2 cellular contexts compared by ENCODE assay signal in the genomic region with DNA sequence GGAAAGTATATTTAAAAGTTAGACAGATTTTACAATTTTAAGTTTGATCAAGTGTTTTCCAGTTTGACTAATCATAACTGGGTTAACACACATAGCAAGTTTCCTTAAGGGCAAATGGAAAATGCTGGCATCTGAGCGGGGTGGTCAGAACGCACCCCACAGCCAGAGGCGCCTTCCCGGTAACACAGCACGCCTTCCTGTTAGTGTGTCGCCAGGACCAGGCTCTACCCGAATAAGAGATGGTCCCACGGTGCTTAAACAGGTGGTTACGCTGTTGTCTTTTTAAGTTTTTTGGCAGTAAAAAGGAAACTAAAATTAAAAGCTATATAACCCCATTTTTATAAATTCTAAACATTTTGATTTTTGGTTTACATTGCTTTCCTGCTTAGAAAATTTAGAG.
TF ChIP-seq lines count a peak whose summit lies in the region.

No MANE protein-coding gene starts in this region.

TF ChIP-seq in liver, 16 proteins besides CTCF, POLR2A, EP300 and RAD21:
- TF ChIP-seq GABPA (IDR thresholded peaks at IDR 0.05 in 1 of 2, conservative IDR thresholded peaks at IDR 0.05 in 1 of 2) (no peak), FOXA2 (IDR thresholded peaks at IDR 0.05) (no peak), TAF1 (conservative IDR thresholded peaks at IDR 0.05) (no peak), EGR1 (IDR thresholded peaks at IDR 0.05; ENCODE audit: low read depth in 2 of 2) (no peak), RXRA (IDR thresholded peaks at IDR 0.05) (no peak), SP1 (IDR thresholded peaks at IDR 0.05) (no peak), HNF4G (IDR thresholded peaks at IDR 0.05) (no peak), YY1 (IDR thresholded peaks at IDR 0.05) (no peak), JUND (IDR thresholded peaks at IDR 0.05) (no peak), FOXA1 (IDR thresholded peaks at IDR 0.05) (no peak), NR2F2 (IDR thresholded peaks at IDR 0.05) (no peak)
- TF ChIP-seq, protein P1, sequence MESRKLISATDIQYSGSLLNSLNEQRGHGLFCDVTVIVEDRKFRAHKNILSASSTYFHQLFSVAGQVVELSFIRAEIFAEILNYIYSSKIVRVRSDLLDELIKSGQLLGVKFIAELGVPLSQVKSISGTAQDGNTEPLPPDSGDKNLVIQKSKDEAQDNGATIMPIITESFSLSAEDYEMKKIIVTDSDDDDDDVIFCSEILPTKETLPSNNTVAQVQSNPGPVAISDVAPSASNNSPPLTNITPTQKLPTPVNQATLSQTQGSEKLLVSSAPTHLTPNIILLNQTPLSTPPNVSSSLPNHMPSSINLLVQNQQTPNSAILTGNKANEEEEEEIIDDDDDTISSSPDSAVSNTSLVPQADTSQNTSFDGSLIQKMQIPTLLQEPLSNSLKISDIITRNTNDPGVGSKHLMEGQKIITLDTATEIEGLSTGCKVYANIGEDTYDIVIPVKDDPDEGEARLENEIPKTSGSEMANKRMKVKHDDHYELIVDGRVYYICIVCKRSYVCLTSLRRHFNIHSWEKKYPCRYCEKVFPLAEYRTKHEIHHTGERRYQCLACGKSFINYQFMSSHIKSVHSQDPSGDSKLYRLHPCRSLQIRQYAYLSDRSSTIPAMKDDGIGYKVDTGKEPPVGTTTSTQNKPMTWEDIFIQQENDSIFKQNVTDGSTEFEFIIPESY (IDR thresholded peaks at IDR 0.05) = no peak
- TF ChIP-seq, protein P2, sequence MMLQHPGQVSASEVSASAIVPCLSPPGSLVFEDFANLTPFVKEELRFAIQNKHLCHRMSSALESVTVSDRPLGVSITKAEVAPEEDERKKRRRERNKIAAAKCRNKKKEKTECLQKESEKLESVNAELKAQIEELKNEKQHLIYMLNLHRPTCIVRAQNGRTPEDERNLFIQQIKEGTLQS (IDR thresholded peaks at IDR 0.05) = no peak
- TF ChIP-seq, protein P3, sequence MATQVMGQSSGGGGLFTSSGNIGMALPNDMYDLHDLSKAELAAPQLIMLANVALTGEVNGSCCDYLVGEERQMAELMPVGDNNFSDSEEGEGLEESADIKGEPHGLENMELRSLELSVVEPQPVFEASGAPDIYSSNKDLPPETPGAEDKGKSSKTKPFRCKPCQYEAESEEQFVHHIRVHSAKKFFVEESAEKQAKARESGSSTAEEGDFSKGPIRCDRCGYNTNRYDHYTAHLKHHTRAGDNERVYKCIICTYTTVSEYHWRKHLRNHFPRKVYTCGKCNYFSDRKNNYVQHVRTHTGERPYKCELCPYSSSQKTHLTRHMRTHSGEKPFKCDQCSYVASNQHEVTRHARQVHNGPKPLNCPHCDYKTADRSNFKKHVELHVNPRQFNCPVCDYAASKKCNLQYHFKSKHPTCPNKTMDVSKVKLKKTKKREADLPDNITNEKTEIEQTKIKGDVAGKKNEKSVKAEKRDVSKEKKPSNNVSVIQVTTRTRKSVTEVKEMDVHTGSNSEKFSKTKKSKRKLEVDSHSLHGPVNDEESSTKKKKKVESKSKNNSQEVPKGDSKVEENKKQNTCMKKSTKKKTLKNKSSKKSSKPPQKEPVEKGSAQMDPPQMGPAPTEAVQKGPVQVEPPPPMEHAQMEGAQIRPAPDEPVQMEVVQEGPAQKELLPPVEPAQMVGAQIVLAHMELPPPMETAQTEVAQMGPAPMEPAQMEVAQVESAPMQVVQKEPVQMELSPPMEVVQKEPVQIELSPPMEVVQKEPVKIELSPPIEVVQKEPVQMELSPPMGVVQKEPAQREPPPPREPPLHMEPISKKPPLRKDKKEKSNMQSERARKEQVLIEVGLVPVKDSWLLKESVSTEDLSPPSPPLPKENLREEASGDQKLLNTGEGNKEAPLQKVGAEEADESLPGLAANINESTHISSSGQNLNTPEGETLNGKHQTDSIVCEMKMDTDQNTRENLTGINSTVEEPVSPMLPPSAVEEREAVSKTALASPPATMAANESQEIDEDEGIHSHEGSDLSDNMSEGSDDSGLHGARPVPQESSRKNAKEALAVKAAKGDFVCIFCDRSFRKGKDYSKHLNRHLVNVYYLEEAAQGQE (IDR thresholded peaks at IDR 0.05) = no peak
- TF ChIP-seq, protein P4, sequence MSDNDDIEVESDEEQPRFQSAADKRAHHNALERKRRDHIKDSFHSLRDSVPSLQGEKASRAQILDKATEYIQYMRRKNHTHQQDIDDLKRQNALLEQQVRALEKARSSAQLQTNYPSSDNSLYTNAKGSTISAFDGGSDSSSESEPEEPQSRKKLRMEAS (IDR thresholded peaks at IDR 0.05) = no peak

TF ChIP-seq in HepG2, 621 proteins besides CTCF, POLR2A, EP300 and RAD21:
- TF ChIP-seq MXD3 (CRISPR knock-in tag; IDR thresholded peaks at IDR 0.05) = no peak
- TF ChIP-seq ARID3A (IDR thresholded peaks at IDR 0.05; ENCODE audit: low read depth, low read length) = no peak
- no peak for TF ChIP-seq MAFG (CRISPR knock-in tag; IDR thresholded peaks at IDR 0.05)
- no peak for TF ChIP-seq IKZF1 (IDR thresholded peaks at IDR 0.05)
- no peak for TF ChIP-seq RBAK (CRISPR knock-in tag; IDR thresholded peaks at IDR 0.05)
- TF ChIP-seq, protein P5, sequence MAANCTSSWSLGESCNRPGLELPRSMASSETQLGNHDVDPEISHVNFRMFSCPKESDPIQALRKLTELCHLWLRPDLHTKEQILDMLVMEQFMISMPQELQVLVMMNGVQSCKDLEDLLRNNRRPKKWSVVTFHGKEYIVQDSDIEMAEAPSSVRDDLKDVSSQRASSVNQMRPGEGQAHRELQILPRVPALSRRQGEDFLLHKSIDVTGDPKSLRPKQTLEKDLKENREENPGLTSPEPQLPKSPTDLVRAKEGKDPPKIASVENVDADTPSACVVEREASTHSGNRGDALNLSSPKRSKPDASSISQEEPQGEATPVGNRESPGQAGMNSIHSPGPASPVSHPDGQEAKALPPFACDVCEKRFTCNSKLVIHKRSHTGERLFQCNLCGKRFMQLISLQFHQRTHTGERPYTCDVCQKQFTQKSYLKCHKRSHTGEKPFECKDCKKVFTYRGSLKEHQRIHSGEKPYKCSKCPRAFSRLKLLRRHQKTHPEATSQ (CRISPR knock-in tag; IDR thresholded peaks at IDR 0.05; ENCODE audit: borderline replicate concordance) = no peak
- TF ChIP-seq, protein P6, sequence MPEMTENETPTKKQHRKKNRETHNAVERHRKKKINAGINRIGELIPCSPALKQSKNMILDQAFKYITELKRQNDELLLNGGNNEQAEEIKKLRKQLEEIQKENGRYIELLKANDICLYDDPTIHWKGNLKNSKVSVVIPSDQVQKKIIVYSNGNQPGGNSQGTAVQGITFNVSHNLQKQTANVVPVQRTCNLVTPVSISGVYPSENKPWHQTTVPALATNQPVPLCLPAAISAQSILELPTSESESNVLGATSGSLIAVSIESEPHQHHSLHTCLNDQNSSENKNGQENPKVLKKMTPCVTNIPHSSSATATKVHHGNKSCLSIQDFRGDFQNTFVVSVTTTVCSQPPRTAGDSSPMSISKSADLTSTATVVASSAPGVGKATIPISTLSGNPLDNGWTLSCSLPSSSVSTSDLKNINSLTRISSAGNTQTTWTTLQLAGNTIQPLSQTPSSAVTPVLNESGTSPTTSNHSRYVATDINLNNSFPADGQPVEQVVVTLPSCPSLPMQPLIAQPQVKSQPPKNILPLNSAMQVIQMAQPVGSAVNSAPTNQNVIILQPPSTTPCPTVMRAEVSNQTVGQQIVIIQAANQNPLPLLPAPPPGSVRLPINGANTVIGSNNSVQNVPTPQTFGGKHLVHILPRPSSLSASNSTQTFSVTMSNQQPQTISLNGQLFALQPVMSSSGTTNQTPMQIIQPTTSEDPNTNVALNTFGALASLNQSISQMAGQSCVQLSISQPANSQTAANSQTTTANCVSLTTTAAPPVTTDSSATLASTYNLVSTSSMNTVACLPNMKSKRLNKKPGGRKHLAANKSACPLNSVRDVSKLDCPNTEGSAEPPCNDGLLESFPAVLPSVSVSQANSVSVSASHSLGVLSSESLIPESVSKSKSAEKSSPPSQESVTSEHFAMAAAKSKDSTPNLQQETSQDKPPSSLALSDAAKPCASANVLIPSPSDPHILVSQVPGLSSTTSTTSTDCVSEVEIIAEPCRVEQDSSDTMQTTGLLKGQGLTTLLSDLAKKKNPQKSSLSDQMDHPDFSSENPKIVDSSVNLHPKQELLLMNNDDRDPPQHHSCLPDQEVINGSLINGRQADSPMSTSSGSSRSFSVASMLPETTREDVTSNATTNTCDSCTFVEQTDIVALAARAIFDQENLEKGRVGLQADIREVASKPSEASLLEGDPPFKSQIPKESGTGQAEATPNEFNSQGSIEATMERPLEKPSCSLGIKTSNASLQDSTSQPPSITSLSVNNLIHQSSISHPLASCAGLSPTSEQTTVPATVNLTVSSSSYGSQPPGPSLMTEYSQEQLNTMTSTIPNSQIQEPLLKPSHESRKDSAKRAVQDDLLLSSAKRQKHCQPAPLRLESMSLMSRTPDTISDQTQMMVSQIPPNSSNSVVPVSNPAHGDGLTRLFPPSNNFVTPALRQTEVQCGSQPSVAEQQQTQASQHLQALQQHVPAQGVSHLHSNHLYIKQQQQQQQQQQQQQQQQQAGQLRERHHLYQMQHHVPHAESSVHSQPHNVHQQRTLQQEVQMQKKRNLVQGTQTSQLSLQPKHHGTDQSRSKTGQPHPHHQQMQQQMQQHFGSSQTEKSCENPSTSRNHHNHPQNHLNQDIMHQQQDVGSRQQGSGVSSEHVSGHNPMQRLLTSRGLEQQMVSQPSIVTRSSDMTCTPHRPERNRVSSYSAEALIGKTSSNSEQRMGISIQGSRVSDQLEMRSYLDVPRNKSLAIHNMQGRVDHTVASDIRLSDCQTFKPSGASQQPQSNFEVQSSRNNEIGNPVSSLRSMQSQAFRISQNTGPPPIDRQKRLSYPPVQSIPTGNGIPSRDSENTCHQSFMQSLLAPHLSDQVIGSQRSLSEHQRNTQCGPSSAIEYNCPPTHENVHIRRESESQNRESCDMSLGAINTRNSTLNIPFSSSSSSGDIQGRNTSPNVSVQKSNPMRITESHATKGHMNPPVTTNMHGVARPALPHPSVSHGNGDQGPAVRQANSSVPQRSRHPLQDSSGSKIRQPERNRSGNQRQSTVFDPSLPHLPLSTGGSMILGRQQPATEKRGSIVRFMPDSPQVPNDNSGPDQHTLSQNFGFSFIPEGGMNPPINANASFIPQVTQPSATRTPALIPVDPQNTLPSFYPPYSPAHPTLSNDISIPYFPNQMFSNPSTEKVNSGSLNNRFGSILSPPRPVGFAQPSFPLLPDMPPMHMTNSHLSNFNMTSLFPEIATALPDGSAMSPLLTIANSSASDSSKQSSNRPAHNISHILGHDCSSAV (CRISPR knock-in tag; IDR thresholded peaks at IDR 0.05; ENCODE audit: borderline replicate concordance) = no peak
- no peak for TF ChIP-seq ATAD3A (CRISPR knock-in tag; IDR thresholded peaks at IDR 0.05)
- no peak for TF ChIP-seq MATR3 (CRISPR knock-in tag; IDR thresholded peaks at IDR 0.05)
- no peak for TF ChIP-seq YEATS4 (CRISPR knock-in tag; IDR thresholded peaks at IDR 0.05; ENCODE audit: borderline replicate concordance)
- no peak for TF ChIP-seq ZNF251 (CRISPR knock-in tag; IDR thresholded peaks at IDR 0.05)
